ENCODE assay signal across 1 cellular context in genomic region chr10:132516771-132517725, GRCh38.
TF ChIP-seq lines count a peak whose summit lies in the region.

No MANE protein-coding gene starts in this region.

TF ChIP-seq in neural cell, 6 proteins besides CTCF, POLR2A, EP300 and RAD21 (continued from another document):
- peak; percentile 69 for TF ChIP-seq REST (IDR thresholded peaks at IDR 0.05; ENCODE audit: borderline replicate concordance)
